Comparison of ENCODE assay signal across 9 cellular contexts in genomic region chr13:46894534-46894906, GRCh38. TPM values are rescaled to one million over a fixed set of nuclear protein-coding genes. Genes with fewer than 3 reads are reported as not detected.
DNase-seq lines count a peak whose midpoint lies in the region; ATAC-seq and TF ChIP-seq lines count a peak whose summit lies in the region.
"Had no signal": no experiment of that assay in that cellular context is flagged by ENCODE, and none has a peak within 500 bp of the region (broad histone marks: within the 10 kb centered on the region; RNA-seq: fewer than 3 reads in every experiment).

No MANE protein-coding gene starts in this region.

- H3K18ac ChIP-seq in H9 (ENCODE audit: insufficient read length, low read depth, low read length): no peak overlapping the region

- no peaks in the 10 kb centered on the region for H3K9me3 Mint-ChIP-seq in H9
- H3K9me3 Mint-ChIP-seq: activated naive CD4-positive, alpha-beta T cell treated with anti-CD3 and anti-CD28 coated beads, Interleukin-2, amount 50 U/mL, for 72 hours had no signal

- no peak overlapping the region for H3K23ac ChIP-seq in H9 (ENCODE audit: insufficient read length, low read depth, low read length)

- H3K14ac ChIP-seq in H9 (ENCODE audit: insufficient read depth, low read length): no peak overlapping the region

- H3K4me3 ChIP-seq in hepatocyte (no peak overlapping the region), stomach (peak overlapping the region; percentile 56 to 60 (median 59))

- H3K4me1 Mint-ChIP-seq in H9 (peaks cover 21 to 24% of the 10 kb centered on the region in 2 experiments), T-helper 17 cell (peaks cover 23% of the 10 kb centered on the region)

- peak overlapping the region in 1 of 3 experiments; percentile 17; a peak in 1 of 7 replicates for H3K27ac Mint-ChIP-seq in H9
- H3K27ac Mint-ChIP-seq in T-helper 17 cell: no peak overlapping the region
- H3K27ac Mint-ChIP-seq: activated naive CD4-positive, alpha-beta T cell treated with anti-CD3 and anti-CD28 coated beads, Interleukin-2, amount 50 U/mL, for 72 hours had no signal

- no peaks in the 10 kb centered on the region for H3K9me3 ChIP-seq in H9 (ENCODE audit: control insufficient read depth, low read depth, low read length)
- H3K9me3 ChIP-seq in T-helper 17 cell (ENCODE audit: control insufficient read depth, low read length, poor library complexity, severe bottlenecking): no peaks in the 10 kb centered on the region
- no peaks in the 10 kb centered on the region for H3K9me3 ChIP-seq in hepatocyte (ENCODE audit: low read depth)
- no peaks in the 10 kb centered on the region for H3K9me3 ChIP-seq in stomach

- TF ChIP-seq POLR2A in stomach (IDR thresholded peaks at IDR 0.05): no peak

- no peaks in the 10 kb centered on the region for H3K79me2 ChIP-seq in H9 (ENCODE audit: insufficient read depth, low read length)
- no peaks in the 10 kb centered on the region for H3K79me2 ChIP-seq in hepatocyte

- no peak overlapping the region for H3K27ac ChIP-seq in H9 (ENCODE audit: insufficient read length, low read depth, low read length)
- H3K27ac ChIP-seq in hepatocyte: no peak overlapping the region
- peak overlapping the region in 4 of 5 donors; percentile 11 to 73 (median 53) for H3K27ac ChIP-seq in stomach

- H3K36me3 Mint-ChIP-seq in H9 (ENCODE audit: insufficient read depth in 1 of 3, low read depth in 3 of 3): no peaks in the 10 kb centered on the region
- H3K36me3 Mint-ChIP-seq in T-helper 17 cell (ENCODE audit: low read depth): peaks cover 2% of the 10 kb centered on the region
- H3K36me3 Mint-ChIP-seq: activated naive CD4-positive, alpha-beta T cell treated with anti-CD3 and anti-CD28 coated beads, Interleukin-2, amount 50 U/mL, for 72 hours had no signal

- H3K4me3 Mint-ChIP-seq in H9 (peak overlapping the region; percentile 51 to 70; a peak in 3 of 5 replicates), T-helper 17 cell (peak overlapping the region; percentile 76)

- H2AK5ac ChIP-seq in H9 (ENCODE audit: insufficient read length, low read length): no peak overlapping the region

- H2BK5ac ChIP-seq in H9 (ENCODE audit: insufficient read length, low read length): no peak overlapping the region

- H2BK20ac ChIP-seq in H9 (ENCODE audit: low read depth, low read length, poor library complexity, severe bottlenecking): no peak overlapping the region

- H4K20me1 ChIP-seq in H9 (ENCODE audit: control insufficient read depth, insufficient read depth, insufficient read length) (no peaks in the 10 kb centered on the region), hepatocyte (ENCODE audit: insufficient read depth, poor library complexity, severe bottlenecking) (no peaks in the 10 kb centered on the region)

- no peak overlapping the region for H2BK15ac ChIP-seq in H9 (ENCODE audit: low read depth, low read length)

- H3K56ac ChIP-seq in H9 (ENCODE audit: insufficient read length, low read depth, low read length): no peak overlapping the region

- no peak overlapping the region for H3T11ph ChIP-seq in H9 (ENCODE audit: low read length)

- H2BK120ac ChIP-seq in H9 (ENCODE audit: low read depth, low read length, poor library complexity, severe bottlenecking): no peak overlapping the region

- H3K79me1 ChIP-seq in H9 (ENCODE audit: insufficient read depth, low read depth, low read length, poor library complexity, severe bottlenecking): no peaks in the 10 kb centered on the region

- TF ChIP-seq CTCF in H9 (conservative IDR thresholded peaks at IDR 0.05) (no peak), hepatocyte (IDR thresholded peaks at IDR 0.05; ENCODE audit: poor library complexity) (no peak), stomach (IDR thresholded peaks at IDR 0.05) (no peak)

- no peaks in the 10 kb centered on the region for H3K36me3 ChIP-seq in hepatocyte (replicated peaks; ENCODE audit: insufficient read depth, low read depth)
- no peaks in the 10 kb centered on the region for H3K36me3 ChIP-seq in stomach

- peaks cover 4% of the 10 kb centered on the region for H3K23me2 ChIP-seq in H9 (ENCODE audit: insufficient read length, low read depth, low read length, poor library complexity, severe bottlenecking)

- H2BK12ac ChIP-seq in H9 (ENCODE audit: insufficient read length, low read depth, low read length): no peak overlapping the region

- intact Hi-C loops in stomach (cut with DNase I; ENCODE audit: low total_unique reads): no loop called here

- H2AFZ ChIP-seq in H9 (ENCODE audit: low read length) (peak overlapping the region; percentile 94), hepatocyte (peak overlapping the region; percentile 94)

- ATAC-seq in T-helper 17 cell (peak; percentile 30), HG03521 (IDR thresholded peaks at IDR 0.05; ENCODE audit: unreplicated experiment) (no peak)

- no peak overlapping the region for H4K91ac ChIP-seq in H9 (ENCODE audit: insufficient read length, low read depth, low read length)

- H3K9me2 ChIP-seq in hepatocyte (replicated peaks; ENCODE audit: insufficient read depth): no peaks in the 10 kb centered on the region

- no peak overlapping the region for H4K8ac ChIP-seq in H9 (replicated peaks; ENCODE audit: insufficient read length, low read depth, low read length)

- DNase-seq in H9 (no peak), T-helper 17 cell (no peak), hepatocyte (ENCODE audit: low spot score) (no peak), stomach (no peak), NCI-H1694 treated with DMSO at 0.1 percent for 48 hours (lab: John Stamatoyannopoulos, UW) (no peak), DMS153 treated with DMSO at 0.1 percent for 48 hours (lab: John Stamatoyannopoulos, UW; ENCODE audit: unreplicated experiment) (no peak)
- no peak for DNase-seq in activated CD4-positive, CD25-positive, alpha-beta regulatory T cell treated with anti-CD3 and anti-CD28 coated beads, Interleukin-2, amount 50 U/mL, for 72 hours

- H3K4ac ChIP-seq in H9 (ENCODE audit: low read depth, low read length): no peak overlapping the region

- H3K4me1 ChIP-seq in H9 (ENCODE audit: insufficient read depth, low read length): peaks cover 7% of the 10 kb centered on the region
- H3K4me1 ChIP-seq in hepatocyte (ENCODE audit: insufficient read depth): peaks cover 4% of the 10 kb centered on the region
- peaks cover 0 to 44% (median 23%) of the 10 kb centered on the region in 4 donors for H3K4me1 ChIP-seq in stomach

- H3K4me2 ChIP-seq in H9 (ENCODE audit: insufficient read depth, insufficient read length, low read length) (peak overlapping the region; percentile 62), hepatocyte (peak overlapping the region; percentile 87)

- H4K5ac ChIP-seq in H9 (ENCODE audit: insufficient read length, low read depth, low read length): no peak overlapping the region

- no peaks in the 10 kb centered on the region for H3K27me3 ChIP-seq in H9 (ENCODE audit: insufficient read depth, low read length)
- peaks cover 8% of the 10 kb centered on the region for H3K27me3 ChIP-seq in hepatocyte
- peaks cover 0 to 9% (median 0%) of the 10 kb centered on the region in 3 donors for H3K27me3 ChIP-seq in stomach

- no peak overlapping the region for H3K9ac ChIP-seq in H9 (ENCODE audit: extremely low read depth, insufficient read length, low read length)

- H3K27me3 Mint-ChIP-seq in H9 (ENCODE audit: low read depth) (peaks cover 16% of the 10 kb centered on the region), T-helper 17 cell (peaks cover 91% of the 10 kb centered on the region)

- no peak for TF ChIP-seq EP300 in stomach (IDR thresholded peaks at IDR 0.05)

RNA-seq across cellular contexts. Expression of gene HTR2A, which starts 2.3 kb away (rescaled TPM):
- total RNA-seq in H9 (2021) (not detected in 2 replicates), T-helper 17 cell (not detected), hepatocyte (0.20 and 0.23 TPM in 2 replicates), stomach (1 to 10 TPM in 2 of 5 donors, under 1 TPM in 1, not detected in 2; 0.87 to 1.8 (median 1.5) TPM)
- polyA plus RNA-seq in hepatocyte (0.11 TPM in 1 of 2 replicates, not detected in the other), stomach (under 1 TPM in 2 of 3 donors, not detected in 1; 0.33 to 0.44 TPM)
- total RNA-seq: activated naive CD4-positive, alpha-beta T cell treated with anti-CD3 and anti-CD28 coated beads, Interleukin-2, amount 50 U/mL, for 72 hours had no signal

Comparison
In these comparisons a context has a peak if more than half of its experiments do, and no peak if none do; other contexts are left out.
1. H3K27ac ChIP-seq: peak in stomach (4 of 5); none in H9 (single experiment) and hepatocyte (single experiment).